Comparison of ENCODE assay signal across 26 cellular contexts in the genomic region with DNA sequence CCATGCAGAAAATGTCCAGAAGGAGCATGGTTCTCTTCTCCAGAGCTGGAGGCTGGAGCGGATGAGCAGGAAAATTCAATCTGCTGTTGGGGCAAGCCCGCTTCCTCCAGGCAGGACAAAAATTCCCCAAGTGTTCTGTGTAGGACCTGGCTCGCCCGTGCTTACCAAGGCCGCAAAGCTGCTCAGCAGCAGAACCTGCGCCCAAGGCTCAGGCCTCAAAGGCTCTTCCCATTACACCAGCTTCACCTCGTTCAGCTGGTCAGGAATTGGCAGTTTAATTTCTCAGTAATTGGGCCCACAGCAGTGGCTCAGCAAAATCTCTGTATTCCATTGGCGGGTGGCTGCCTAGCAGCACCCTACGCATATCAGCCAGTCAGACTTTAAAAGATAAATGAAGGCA. TPM values are rescaled to one million over a fixed set of nuclear protein-coding genes. Genes with fewer than 3 reads are reported as not detected.
DNase-seq lines count a peak whose midpoint lies in the region; ATAC-seq and TF ChIP-seq lines count a peak whose summit lies in the region.
"Had no signal": no experiment of that assay in that cellular context is flagged by ENCODE, and none has a peak within 500 bp of the region (broad histone marks: within the 10 kb centered on the region; RNA-seq: fewer than 3 reads in every experiment).

No MANE protein-coding gene starts in this region.

- H3K4me1 Mint-ChIP-seq in activated naive CD8-positive, alpha-beta T cell treated with anti-CD3 and anti-CD28 coated beads, Interleukin-2, amount 50 U/mL, for 24 hours: peaks cover 2% of the 10 kb centered on the region
- no peaks in the 10 kb centered on the region for H3K4me1 Mint-ChIP-seq in activated naive CD8-positive, alpha-beta T cell treated with anti-CD3 and anti-CD28 coated beads for 36 hours
- H3K4me1 Mint-ChIP-seq in endodermal cell: no peaks in the 10 kb centered on the region
- H3K4me1 Mint-ChIP-seq: activated CD4-positive, alpha-beta T cell treated with anti-CD3 and anti-CD28 coated beads for 36 hours had no signal

- no peak overlapping the region for H3K9ac ChIP-seq in endodermal cell (ENCODE audit: extremely low read depth, low read length, poor library complexity, severe bottlenecking)

- no peak for ATAC-seq in activated naive CD8-positive, alpha-beta T cell treated with anti-CD3 and anti-CD28 coated beads, Interleukin-2, amount 50 U/mL, for 24 hours
- ATAC-seq in psoas muscle (no peak), HG02610 (IDR thresholded peaks at IDR 0.05; ENCODE audit: unreplicated experiment) (no peak), GM19328 (IDR thresholded peaks at IDR 0.05; ENCODE audit: unreplicated experiment) (no peak)
- ATAC-seq: activated CD4-positive, alpha-beta T cell treated with anti-CD3 and anti-CD28 coated beads for 36 hours; left lung had no signal

- H3K4me3 Mint-ChIP-seq in activated naive CD8-positive, alpha-beta T cell treated with anti-CD3 and anti-CD28 coated beads, Interleukin-2, amount 50 U/mL, for 24 hours: no peak overlapping the region
- H3K4me3 Mint-ChIP-seq in activated naive CD8-positive, alpha-beta T cell treated with anti-CD3 and anti-CD28 coated beads for 36 hours: no peak overlapping the region
- no peak overlapping the region for H3K4me3 Mint-ChIP-seq in endodermal cell
- H3K4me3 Mint-ChIP-seq: activated CD4-positive, alpha-beta T cell treated with anti-CD3 and anti-CD28 coated beads for 36 hours; central memory CD8-positive, alpha-beta T cell; dendritic cell treated with granulocyte-macrophage colony-stimulating factor and Interleukin-4, amounts not matched to agents 40 ng/mL and 50 ng/mL, for 4 days; HFFc6 had no signal

- H3K27me3 ChIP-seq in endodermal cell (ENCODE audit: control insufficient read depth, insufficient read depth, low read length, poor library complexity, severe bottlenecking) (no peaks in the 10 kb centered on the region), psoas muscle (ENCODE audit: insufficient read depth in 3 of 3, low read length in 2 of 3) (no peaks in the 10 kb centered on the region)
- H3K27me3 ChIP-seq: MG63 had no signal

- H3K9me3 ChIP-seq in HEK293 (ENCODE audit: control insufficient read depth, insufficient read depth, low read depth, low read length) (no peaks in the 10 kb centered on the region), endodermal cell (ENCODE audit: control insufficient read depth, low read length) (no peaks in the 10 kb centered on the region), psoas muscle (no peaks in the 10 kb centered on the region)
- H3K9me3 ChIP-seq: left lung, MG63, prostate gland, transverse colon had no signal

- no peak overlapping the region for H3K4me3 ChIP-seq in HEK293 (ENCODE audit: low read depth, low read length)
- no peak overlapping the region for H3K4me3 ChIP-seq in endodermal cell (ENCODE audit: low read length)
- no peak overlapping the region for H3K4me3 ChIP-seq in psoas muscle
- H3K4me3 ChIP-seq: left lung, MG63, prostate gland, transverse colon had no signal

- POLR2A ChIA-PET in HEK293 (lab: Yijun Ruan, JAX): no interaction called here

- peaks cover 32% of the 10 kb centered on the region for H3K36me3 Mint-ChIP-seq in activated naive CD8-positive, alpha-beta T cell treated with anti-CD3 and anti-CD28 coated beads, Interleukin-2, amount 50 U/mL, for 24 hours (ENCODE audit: low read depth)
- peaks cover 7% of the 10 kb centered on the region for H3K36me3 Mint-ChIP-seq in activated naive CD8-positive, alpha-beta T cell treated with anti-CD3 and anti-CD28 coated beads for 36 hours
- peaks cover 49% of the 10 kb centered on the region for H3K36me3 Mint-ChIP-seq in endodermal cell (ENCODE audit: low read depth)

- H3K27ac ChIP-seq in HEK293 (ENCODE audit: extremely low read depth, low read depth, low read length) (peak overlapping the region; percentile 17; the same call in 1 of the 2 replicates), endodermal cell (ENCODE audit: low read depth, low read length) (peak overlapping the region; percentile 63), psoas muscle (peak overlapping the region; percentile 60)
- H3K27ac ChIP-seq: left lung, prostate gland, transverse colon had no signal

- TF ChIP-seq CTCF in HEK293 (tag by site-specific recombination; IDR thresholded peaks at IDR 0.05) (no peak), endodermal cell (conservative IDR thresholded peaks at IDR 0.05) (no peak), psoas muscle (IDR thresholded peaks at IDR 0.05) (no peak)

- intact Hi-C loops in psoas muscle (cut with DNase I): loop anchor here in 1 of 2 donors (5.0 kb wide), 1 partner anchor 82 kb away; no protein-coding TSS in a partner anchor

- H3K27ac Mint-ChIP-seq in activated naive CD8-positive, alpha-beta T cell treated with anti-CD3 and anti-CD28 coated beads, Interleukin-2, amount 50 U/mL, for 24 hours: peak overlapping the region; percentile 17
- H3K27ac Mint-ChIP-seq in activated naive CD8-positive, alpha-beta T cell treated with anti-CD3 and anti-CD28 coated beads for 36 hours: no peak overlapping the region
- peak overlapping the region; percentile 83 for H3K27ac Mint-ChIP-seq in endodermal cell
- H3K27ac Mint-ChIP-seq: activated CD4-positive, alpha-beta T cell treated with anti-CD3 and anti-CD28 coated beads for 36 hours; activated T-helper 2 cell treated with anti-CD3 and anti-CD28 coated beads, Interferon-gamma antibody, Interleukin-2, Interleukin-4, amounts not matched to agents 10 μg/mL and 5 μg/mL and 100 μg/mL, durations not matched to agents 14 hours and 24 hours and 36 hours; dendritic cell treated with granulocyte-macrophage colony-stimulating factor and Interleukin-4, amounts not matched to agents 40 ng/mL and 50 ng/mL, for 4 days; HFFc6 had no signal

- H3K27me3 Mint-ChIP-seq in activated naive CD8-positive, alpha-beta T cell treated with anti-CD3 and anti-CD28 coated beads, Interleukin-2, amount 50 U/mL, for 24 hours: no peaks in the 10 kb centered on the region
- peaks cover 5% of the 10 kb centered on the region for H3K27me3 Mint-ChIP-seq in activated naive CD8-positive, alpha-beta T cell treated with anti-CD3 and anti-CD28 coated beads for 36 hours
- peaks cover 15% of the 10 kb centered on the region for H3K27me3 Mint-ChIP-seq in endodermal cell (ENCODE audit: insufficient read depth)
- H3K27me3 Mint-ChIP-seq: central memory CD8-positive, alpha-beta T cell had no signal

- H3K4me1 ChIP-seq in HEK293 (ENCODE audit: control insufficient read depth, insufficient read depth, low read length): peaks cover 7% of the 10 kb centered on the region; the same call in 1 of the 2 replicates
- H3K4me1 ChIP-seq in endodermal cell (ENCODE audit: control insufficient read depth, insufficient read depth, low read length): no peaks in the 10 kb centered on the region
- H3K4me1 ChIP-seq in psoas muscle: peaks cover 28% of the 10 kb centered on the region
- H3K4me1 ChIP-seq: prostate gland had no signal

- no peaks in the 10 kb centered on the region for H3K9me3 Mint-ChIP-seq in activated naive CD8-positive, alpha-beta T cell treated with anti-CD3 and anti-CD28 coated beads, Interleukin-2, amount 50 U/mL, for 24 hours
- H3K9me3 Mint-ChIP-seq in activated naive CD8-positive, alpha-beta T cell treated with anti-CD3 and anti-CD28 coated beads for 36 hours: peaks cover 4% of the 10 kb centered on the region
- H3K9me3 Mint-ChIP-seq in endodermal cell: peaks cover 6% of the 10 kb centered on the region
- H3K9me3 Mint-ChIP-seq: activated T-helper 2 cell treated with anti-CD3 and anti-CD28 coated beads, Interferon-gamma antibody, Interleukin-2, Interleukin-4, amounts not matched to agents 10 μg/mL and 5 μg/mL and 100 μg/mL, durations not matched to agents 14 hours and 24 hours and 36 hours; central memory CD8-positive, alpha-beta T cell; dendritic cell treated with granulocyte-macrophage colony-stimulating factor and Interleukin-4, amounts not matched to agents 40 ng/mL and 50 ng/mL, for 4 days had no signal

- CTCF ChIA-PET in HEK293 (lab: Yijun Ruan, JAX): interaction anchor here (6.6 kb wide), 1 partner anchor 13 kb away, joined by 40 read pairs; no protein-coding TSS in a partner anchor

- DNase-seq in activated naive CD8-positive, alpha-beta T cell treated with anti-CD3 and anti-CD28 coated beads, Interleukin-2, amount 50 U/mL, for 24 hours: no peak
- no peak for DNase-seq in activated naive CD8-positive, alpha-beta T cell treated with anti-CD3 and anti-CD28 coated beads for 36 hours
- no peak for DNase-seq in endodermal cell
- DNase-seq in psoas muscle: no peak
- DNase-seq: activated CD4-positive, alpha-beta T cell treated with anti-CD3 and anti-CD28 coated beads for 36 hours; GDM1; head of caudate nucleus; HFFc6; islet precursor cell; KG1; left lung; mesendoderm; MG63; NCI-H1105 treated with DMSO at 0.1 percent for 48 hours; NCI-H1930; SHP77 treated with DMSO at 0.1 percent for 48 hours; stimulated activated CD4-positive, alpha-beta T cell treated with anti-CD3 and anti-CD28 coated beads, Interleukin-4, amount 100 ng/mL, for 1 hour; transverse colon had no signal

- peaks cover 24 to 50% of the 10 kb centered on the region in 2 experiments for H3K36me3 ChIP-seq in HEK293 (ENCODE audit: control insufficient read depth in 2 of 2, insufficient read depth in 1 of 2, low read length in 2 of 2)
- peaks cover 42% of the 10 kb centered on the region for H3K36me3 ChIP-seq in endodermal cell (ENCODE audit: control insufficient read depth, insufficient read depth, low read length)
- H3K36me3 ChIP-seq in psoas muscle (ENCODE audit: insufficient read depth in 1 of 2, low read depth in 1 of 2): peaks cover 12 to 51% of the 10 kb centered on the region in 2 donors

- 96 to 98% methylated on average over 7 to 9 of the region's 9 CpGs for WGBS in endodermal cell (ENCODE audit: insufficient coverage in 1 of 2, insufficient read length in 1 of 2), 2 experiments
- 89 to 95% (median 91%) methylated on average over 9 of the region's 9 CpGs for WGBS in psoas muscle, 3 donors

TF ChIP-seq in HEK293, 187 proteins besides CTCF, POLR2A, EP300 and RAD21 (continues in another document):
- TF ChIP-seq ZNF266 (tag by site-specific recombination; IDR thresholded peaks at IDR 0.05; ENCODE audit: low read depth): no peak
- TF ChIP-seq ZNF433 (tag by site-specific recombination; IDR thresholded peaks at IDR 0.05; ENCODE audit: low read depth): no peak
- TF ChIP-seq ZNF777 (tag by site-specific recombination; IDR thresholded peaks at IDR 0.05; ENCODE audit: borderline replicate concordance): no peak
- no peak for TF ChIP-seq ZNF501 (tag by site-specific recombination; IDR thresholded peaks at IDR 0.05)
- TF ChIP-seq ZNF48 (tag by site-specific recombination; IDR thresholded peaks at IDR 0.05): no peak

RNA-seq across cellular contexts. Expression of a gene that starts 5.7 kb away (rescaled TPM):
- under 1 TPM; 0.32 to 0.45 TPM for total RNA-seq in activated naive CD8-positive, alpha-beta T cell treated with anti-CD3 and anti-CD28 coated beads for 36 hours
- total RNA-seq in endodermal cell (1 to 10 TPM; 1.1 to 1.8 TPM), psoas muscle (10 to 100 TPM in 2 of 4 donors, 1 to 10 TPM in 2; 4.0 to 10.7 (median 7.5) TPM)
- polyA plus RNA-seq in endodermal cell (2013, experiment 1 of 2): 3.4 TPM
- polyA plus RNA-seq in endodermal cell (2013, experiment 2 of 2): 3.2 TPM
- 10 to 100 TPM in 2 of 3 donors, 1 to 10 TPM in 1; 10.0 to 20.9 (median 19.1) TPM for polyA plus RNA-seq in psoas muscle
- total RNA-seq: HT1080 had no signal
